8 cellular contexts compared by ENCODE assay signal in genomic region chr11:112226062-112226921, GRCh38. TPM values are rescaled to one million over a fixed set of nuclear protein-coding genes. Genes with fewer than 3 reads are reported as not detected.
DNase-seq lines count a peak whose midpoint lies in the region; ATAC-seq and TF ChIP-seq lines count a peak whose summit lies in the region.

Gene PTS, plus strand, starts transcription at chr11:112226428. Its CDS starts 16 bp downstream, at chr11:112226444.

- peak; percentile 98 for ATAC-seq in HG03439 (IDR thresholded peaks at IDR 0.05; ENCODE audit: unreplicated experiment)
- ATAC-seq in left colon = peak; percentile 97

- no peaks in the 10 kb centered on the region for H3K9me3 ChIP-seq in BE2C

- peak; percentile 88 for DNase-seq in BE2C
- peak; percentile 96 for DNase-seq in GM19238 (ENCODE audit: insufficient read length, low spot score)
- DNase-seq in NCI-H510A (lab: John Stamatoyannopoulos, UW) = peak; percentile 65
- peak; percentile 85 for DNase-seq in activated CD4-positive, alpha-beta T cell treated with anti-CD3 and anti-CD28 coated beads for 48 hours
- peak; percentile 88 to 89 for DNase-seq in left colon
- peak; percentile 68 to 77 for DNase-seq in stimulated activated CD4-positive, alpha-beta T cell treated with anti-CD3 and anti-CD28 coated beads, Interleukin-1b, Interleukin-23, amount 100 ng/mL, for 4 hours (ENCODE audit: low read depth in 2 of 2)

- TF ChIP-seq CTCF in BE2C (IDR thresholded peaks at IDR 0.05; ENCODE audit: low read depth, low read length) = no peak

- intact Hi-C loops in left colon (cut with DNase I, micrococcal nuclease) = no loop called here

- H3K27ac ChIP-seq in cingulate gyrus (ENCODE audit: low read depth, low read length) = peak within 1 kb of the TSS; percentile 100

- H3K4me1 ChIP-seq in BE2C = peaks cover 2% of the 10 kb centered on the region; the same call in 1 of the 2 replicates

- H3K4me3 ChIP-seq in BE2C (ENCODE audit: low read depth, low read length) = peak within 1 kb of the TSS; percentile 93

- H3K36me3 ChIP-seq in BE2C = peaks cover 24% of the 10 kb centered on the region

- no peaks in the 10 kb centered on the region for H3K27me3 ChIP-seq in BE2C

RNA-seq across cellular contexts. Expression of gene PTS, which starts in this region (rescaled TPM):
- 101 TPM for polyA plus RNA-seq in BE2C (2012; ENCODE audit: insufficient read depth, insufficient read length, low read depth)
- total RNA-seq in left colon = 10 to 100 TPM; 33.0 to 36.6 TPM

Comparison
In these comparisons a context has a peak if more than half of its experiments do, and no peak if none do; other contexts are left out.
1. Peak in every context shown above with its lines: DNase-seq, ATAC-seq, H3K4me3 ChIP-seq and H3K27ac ChIP-seq.